Comparison of ENCODE assay signal across 1 cellular context in the genomic region with DNA sequence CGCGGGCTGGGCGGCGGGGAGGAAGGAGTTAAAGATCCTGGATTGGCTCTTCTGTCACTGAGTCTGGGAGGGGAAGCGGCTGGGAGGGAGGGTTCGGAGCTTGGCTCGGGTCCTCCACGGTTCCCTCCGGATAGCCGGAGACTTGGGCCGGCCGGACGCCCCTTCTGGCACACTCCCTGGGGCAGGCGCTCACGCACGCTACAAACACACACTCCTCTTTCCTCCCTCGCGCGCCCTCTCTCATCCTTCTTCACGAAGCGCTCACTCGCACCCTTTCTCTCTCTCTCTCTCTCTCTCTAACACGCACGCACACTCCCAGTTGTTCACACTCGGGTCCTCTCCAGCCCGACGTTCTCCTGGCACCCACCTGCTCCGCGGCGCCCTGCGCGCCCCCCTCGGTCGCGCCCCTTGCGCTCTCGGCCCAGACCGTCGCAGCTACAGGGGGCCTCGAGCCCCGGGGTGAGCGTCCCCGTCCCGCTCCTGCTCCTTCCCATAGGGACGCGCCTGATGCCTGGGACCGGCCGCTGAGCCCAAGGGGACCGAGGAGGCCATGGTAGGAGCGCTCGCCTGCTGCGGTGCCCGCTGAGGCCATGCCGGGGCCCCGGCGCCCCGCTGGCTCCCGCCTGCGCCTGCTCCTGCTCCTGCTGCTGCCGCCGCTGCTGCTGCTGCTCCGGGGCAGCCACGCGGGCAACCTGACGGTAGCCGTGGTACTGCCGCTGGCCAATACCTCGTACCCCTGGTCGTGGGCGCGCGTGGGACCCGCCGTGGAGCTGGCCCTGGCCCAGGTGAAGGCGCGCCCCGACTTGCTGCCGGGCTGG.
TF ChIP-seq lines count a peak whose summit lies in the region.

A gene (plus strand): TSS at position 170 of the 818 bp plus-strand sequence. CDS start 421 bp downstream, at position 591.

TF ChIP-seq in HEK293, 187 proteins besides CTCF, POLR2A, EP300 and RAD21 (continued from another document and continues in another):
- TF ChIP-seq ZNF654 (tag by site-specific recombination; IDR thresholded peaks at IDR 0.05; ENCODE audit: low read depth), result no peak
- TF ChIP-seq ZNF138 (tag by site-specific recombination; IDR thresholded peaks at IDR 0.05; ENCODE audit: borderline replicate concordance), result no peak
- TF ChIP-seq, protein P1, sequence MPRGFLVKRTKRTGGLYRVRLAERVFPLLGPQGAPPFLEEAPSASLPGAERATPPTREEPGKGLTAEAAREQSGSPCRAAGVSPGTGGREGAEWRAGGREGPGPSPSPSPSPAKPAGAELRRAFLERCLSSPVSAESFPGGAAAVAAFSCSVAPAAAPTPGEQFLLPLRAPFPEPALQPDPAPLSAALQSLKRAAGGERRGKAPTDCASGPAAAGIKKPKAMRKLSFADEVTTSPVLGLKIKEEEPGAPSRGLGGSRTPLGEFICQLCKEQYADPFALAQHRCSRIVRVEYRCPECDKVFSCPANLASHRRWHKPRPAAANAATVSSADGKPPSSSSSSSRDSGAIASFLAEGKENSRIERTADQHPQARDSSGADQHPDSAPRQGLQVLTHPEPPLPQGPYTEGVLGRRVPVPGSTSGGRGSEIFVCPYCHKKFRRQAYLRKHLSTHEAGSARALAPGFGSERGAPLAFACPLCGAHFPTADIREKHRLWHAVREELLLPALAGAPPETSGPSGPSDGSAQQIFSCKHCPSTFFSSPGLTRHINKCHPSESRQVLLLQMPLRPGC (tag by site-specific recombination; IDR thresholded peaks at IDR 0.05), result no peak
- no peak for TF ChIP-seq ZNF521 (tag by site-specific recombination; IDR thresholded peaks at IDR 0.05)
- no peak for TF ChIP-seq ZBTB21 (tag by site-specific recombination; IDR thresholded peaks at IDR 0.05)
- TF ChIP-seq, protein P2, sequence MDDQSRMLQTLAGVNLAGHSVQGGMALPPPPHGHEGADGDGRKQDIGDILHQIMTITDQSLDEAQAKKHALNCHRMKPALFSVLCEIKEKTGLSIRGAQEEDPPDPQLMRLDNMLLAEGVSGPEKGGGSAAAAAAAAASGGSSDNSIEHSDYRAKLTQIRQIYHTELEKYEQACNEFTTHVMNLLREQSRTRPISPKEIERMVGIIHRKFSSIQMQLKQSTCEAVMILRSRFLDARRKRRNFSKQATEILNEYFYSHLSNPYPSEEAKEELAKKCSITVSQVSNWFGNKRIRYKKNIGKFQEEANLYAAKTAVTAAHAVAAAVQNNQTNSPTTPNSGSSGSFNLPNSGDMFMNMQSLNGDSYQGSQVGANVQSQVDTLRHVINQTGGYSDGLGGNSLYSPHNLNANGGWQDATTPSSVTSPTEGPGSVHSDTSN (CRISPR knock-in tag; IDR thresholded peaks at IDR 0.05), result no peak
- TF ChIP-seq RBAK (tag by site-specific recombination; IDR thresholded peaks at IDR 0.05), result no peak
- 0 out of 2 replicates have a peak, but pooled peaks have one; percentile 15 for TF ChIP-seq ZNF585B (tag by site-specific recombination; IDR thresholded peaks at IDR 0.05)
- TF ChIP-seq ZFP69B (tag by site-specific recombination; IDR thresholded peaks at IDR 0.05), result no peak
- TF ChIP-seq, protein P3, sequence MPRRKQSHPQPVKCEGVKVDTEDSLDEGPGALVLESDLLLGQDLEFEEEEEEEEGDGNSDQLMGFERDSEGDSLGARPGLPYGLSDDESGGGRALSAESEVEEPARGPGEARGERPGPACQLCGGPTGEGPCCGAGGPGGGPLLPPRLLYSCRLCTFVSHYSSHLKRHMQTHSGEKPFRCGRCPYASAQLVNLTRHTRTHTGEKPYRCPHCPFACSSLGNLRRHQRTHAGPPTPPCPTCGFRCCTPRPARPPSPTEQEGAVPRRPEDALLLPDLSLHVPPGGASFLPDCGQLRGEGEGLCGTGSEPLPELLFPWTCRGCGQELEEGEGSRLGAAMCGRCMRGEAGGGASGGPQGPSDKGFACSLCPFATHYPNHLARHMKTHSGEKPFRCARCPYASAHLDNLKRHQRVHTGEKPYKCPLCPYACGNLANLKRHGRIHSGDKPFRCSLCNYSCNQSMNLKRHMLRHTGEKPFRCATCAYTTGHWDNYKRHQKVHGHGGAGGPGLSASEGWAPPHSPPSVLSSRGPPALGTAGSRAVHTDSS (tag by site-specific recombination; IDR thresholded peaks at IDR 0.05), result no peak
- 0 out of 2 replicates have a peak, but pooled peaks have one; percentile 23 for TF ChIP-seq KLF9 (tag by site-specific recombination; IDR thresholded peaks at IDR 0.05; ENCODE audit: low read depth)
- TF ChIP-seq ZNF140 (tag by site-specific recombination; IDR thresholded peaks at IDR 0.05), result no peak
- peak; percentile 44; the same call in 1 of the 2 replicates for TF ChIP-seq ZXDB (tag by site-specific recombination; IDR thresholded peaks at IDR 0.05)
- TF ChIP-seq OSR2 (tag by site-specific recombination; IDR thresholded peaks at IDR 0.05), result peak; percentile 75
- no peak for TF ChIP-seq ZNF292 (tag by site-specific recombination; IDR thresholded peaks at IDR 0.05; ENCODE audit: borderline replicate concordance, low read depth)
- no peak for TF ChIP-seq ZNF626 (tag by site-specific recombination; IDR thresholded peaks at IDR 0.05)
- TF ChIP-seq ZNF623 (tag by site-specific recombination; IDR thresholded peaks at IDR 0.05), result no peak
- TF ChIP-seq GLI4 (tag by site-specific recombination; IDR thresholded peaks at IDR 0.05), result peak; percentile 59; the same call in 1 of the 2 replicates
- no peak for TF ChIP-seq ZBTB1 (tag by site-specific recombination; IDR thresholded peaks at IDR 0.05)
- TF ChIP-seq ZNF239 (tag by site-specific recombination; IDR thresholded peaks at IDR 0.05), result no peak
- no peak for TF ChIP-seq ZNF560 (tag by site-specific recombination; IDR thresholded peaks at IDR 0.05; ENCODE audit: borderline replicate concordance)
- peak; percentile 98 for TF ChIP-seq ZNF423 (tag by site-specific recombination; IDR thresholded peaks at IDR 0.05)
- peak; percentile 63; the same call in 1 of the 2 replicates for TF ChIP-seq ZBTB20 (tag by site-specific recombination; IDR thresholded peaks at IDR 0.05)
- TF ChIP-seq ZNF366 (tag by site-specific recombination; conservative IDR thresholded peaks at IDR 0.05), result peak; percentile 91
- TF ChIP-seq, protein P4, sequence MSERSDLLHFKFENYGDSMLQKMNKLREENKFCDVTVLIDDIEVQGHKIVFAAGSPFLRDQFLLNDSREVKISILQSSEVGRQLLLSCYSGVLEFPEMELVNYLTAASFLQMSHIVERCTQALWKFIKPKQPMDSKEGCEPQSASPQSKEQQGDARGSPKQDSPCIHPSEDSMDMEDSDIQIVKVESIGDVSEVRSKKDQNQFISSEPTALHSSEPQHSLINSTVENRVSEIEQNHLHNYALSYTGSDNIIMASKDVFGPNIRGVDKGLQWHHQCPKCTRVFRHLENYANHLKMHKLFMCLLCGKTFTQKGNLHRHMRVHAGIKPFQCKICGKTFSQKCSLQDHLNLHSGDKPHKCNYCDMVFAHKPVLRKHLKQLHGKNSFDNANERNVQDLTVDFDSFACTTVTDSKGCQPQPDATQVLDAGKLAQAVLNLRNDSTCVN (tag by site-specific recombination; optimal IDR thresholded peaks at IDR 0.05), result peak; percentile 98
- no peak for TF ChIP-seq ZNF664 (tag by site-specific recombination; IDR thresholded peaks at IDR 0.05)
- TF ChIP-seq ZNF677 (tag by site-specific recombination; IDR thresholded peaks at IDR 0.05), result no peak
- peak; percentile 79 for TF ChIP-seq PRDM1 (tag by site-specific recombination; IDR thresholded peaks at IDR 0.05)
- no peak for TF ChIP-seq ZNF558 (tag by site-specific recombination; IDR thresholded peaks at IDR 0.05)
- TF ChIP-seq ZBTB17 (tag by site-specific recombination; IDR thresholded peaks at IDR 0.05), result no peak; the same call in 1 of the 2 replicates
- TF ChIP-seq, protein P5, sequence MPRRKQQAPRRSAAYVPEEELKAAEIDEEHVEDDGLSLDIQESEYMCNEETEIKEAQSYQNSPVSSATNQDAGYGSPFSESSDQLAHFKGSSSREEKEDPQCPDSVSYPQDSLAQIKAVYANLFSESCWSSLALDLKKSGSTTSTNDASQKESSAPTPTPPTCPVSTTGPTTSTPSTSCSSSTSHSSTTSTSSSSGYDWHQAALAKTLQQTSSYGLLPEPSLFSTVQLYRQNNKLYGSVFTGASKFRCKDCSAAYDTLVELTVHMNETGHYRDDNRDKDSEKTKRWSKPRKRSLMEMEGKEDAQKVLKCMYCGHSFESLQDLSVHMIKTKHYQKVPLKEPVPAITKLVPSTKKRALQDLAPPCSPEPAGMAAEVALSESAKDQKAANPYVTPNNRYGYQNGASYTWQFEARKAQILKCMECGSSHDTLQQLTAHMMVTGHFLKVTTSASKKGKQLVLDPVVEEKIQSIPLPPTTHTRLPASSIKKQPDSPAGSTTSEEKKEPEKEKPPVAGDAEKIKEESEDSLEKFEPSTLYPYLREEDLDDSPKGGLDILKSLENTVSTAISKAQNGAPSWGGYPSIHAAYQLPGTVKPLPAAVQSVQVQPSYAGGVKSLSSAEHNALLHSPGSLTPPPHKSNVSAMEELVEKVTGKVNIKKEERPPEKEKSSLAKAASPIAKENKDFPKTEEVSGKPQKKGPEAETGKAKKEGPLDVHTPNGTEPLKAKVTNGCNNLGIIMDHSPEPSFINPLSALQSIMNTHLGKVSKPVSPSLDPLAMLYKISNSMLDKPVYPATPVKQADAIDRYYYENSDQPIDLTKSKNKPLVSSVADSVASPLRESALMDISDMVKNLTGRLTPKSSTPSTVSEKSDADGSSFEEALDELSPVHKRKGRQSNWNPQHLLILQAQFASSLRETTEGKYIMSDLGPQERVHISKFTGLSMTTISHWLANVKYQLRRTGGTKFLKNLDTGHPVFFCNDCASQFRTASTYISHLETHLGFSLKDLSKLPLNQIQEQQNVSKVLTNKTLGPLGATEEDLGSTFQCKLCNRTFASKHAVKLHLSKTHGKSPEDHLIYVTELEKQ (tag by site-specific recombination; IDR thresholded peaks at IDR 0.05; ENCODE audit: borderline replicate concordance), result no peak
- TF ChIP-seq, protein P6, sequence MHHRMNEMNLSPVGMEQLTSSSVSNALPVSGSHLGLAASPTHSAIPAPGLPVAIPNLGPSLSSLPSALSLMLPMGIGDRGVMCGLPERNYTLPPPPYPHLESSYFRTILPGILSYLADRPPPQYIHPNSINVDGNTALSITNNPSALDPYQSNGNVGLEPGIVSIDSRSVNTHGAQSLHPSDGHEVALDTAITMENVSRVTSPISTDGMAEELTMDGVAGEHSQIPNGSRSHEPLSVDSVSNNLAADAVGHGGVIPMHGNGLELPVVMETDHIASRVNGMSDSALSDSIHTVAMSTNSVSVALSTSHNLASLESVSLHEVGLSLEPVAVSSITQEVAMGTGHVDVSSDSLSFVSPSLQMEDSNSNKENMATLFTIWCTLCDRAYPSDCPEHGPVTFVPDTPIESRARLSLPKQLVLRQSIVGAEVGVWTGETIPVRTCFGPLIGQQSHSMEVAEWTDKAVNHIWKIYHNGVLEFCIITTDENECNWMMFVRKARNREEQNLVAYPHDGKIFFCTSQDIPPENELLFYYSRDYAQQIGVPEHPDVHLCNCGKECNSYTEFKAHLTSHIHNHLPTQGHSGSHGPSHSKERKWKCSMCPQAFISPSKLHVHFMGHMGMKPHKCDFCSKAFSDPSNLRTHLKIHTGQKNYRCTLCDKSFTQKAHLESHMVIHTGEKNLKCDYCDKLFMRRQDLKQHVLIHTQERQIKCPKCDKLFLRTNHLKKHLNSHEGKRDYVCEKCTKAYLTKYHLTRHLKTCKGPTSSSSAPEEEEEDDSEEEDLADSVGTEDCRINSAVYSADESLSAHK (tag by site-specific recombination; IDR thresholded peaks at IDR 0.05), result no peak
- no peak for TF ChIP-seq ZNF114 (tag by site-specific recombination; IDR thresholded peaks at IDR 0.05)
- peak; percentile 88 for TF ChIP-seq KLF16 (tag by site-specific recombination; IDR thresholded peaks at IDR 0.05)
- TF ChIP-seq TCF7L2 (IDR thresholded peaks at IDR 0.05; ENCODE audit: borderline replicate concordance, low read depth, low read length), result no peak
- TF ChIP-seq, protein P7, sequence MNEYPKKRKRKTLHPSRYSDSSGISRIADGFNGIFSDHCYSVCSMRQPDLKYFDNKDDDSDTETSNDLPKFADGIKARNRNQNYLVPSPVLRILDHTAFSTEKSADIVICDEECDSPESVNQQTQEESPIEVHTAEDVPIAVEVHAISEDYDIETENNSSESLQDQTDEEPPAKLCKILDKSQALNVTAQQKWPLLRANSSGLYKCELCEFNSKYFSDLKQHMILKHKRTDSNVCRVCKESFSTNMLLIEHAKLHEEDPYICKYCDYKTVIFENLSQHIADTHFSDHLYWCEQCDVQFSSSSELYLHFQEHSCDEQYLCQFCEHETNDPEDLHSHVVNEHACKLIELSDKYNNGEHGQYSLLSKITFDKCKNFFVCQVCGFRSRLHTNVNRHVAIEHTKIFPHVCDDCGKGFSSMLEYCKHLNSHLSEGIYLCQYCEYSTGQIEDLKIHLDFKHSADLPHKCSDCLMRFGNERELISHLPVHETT (tag by site-specific recombination; IDR thresholded peaks at IDR 0.05), result no peak
- TF ChIP-seq ZNF341 (tag by site-specific recombination; IDR thresholded peaks at IDR 0.05; ENCODE audit: low read depth), result peak; percentile 89
- no peak for TF ChIP-seq ZNF391 (tag by site-specific recombination; IDR thresholded peaks at IDR 0.05; ENCODE audit: borderline replicate concordance, low read depth)
- TF ChIP-seq ZNF768 (tag by site-specific recombination; IDR thresholded peaks at IDR 0.05), result no peak
- no peak for TF ChIP-seq ZFP37 (tag by site-specific recombination; IDR thresholded peaks at IDR 0.05)
- TF ChIP-seq, protein P8, sequence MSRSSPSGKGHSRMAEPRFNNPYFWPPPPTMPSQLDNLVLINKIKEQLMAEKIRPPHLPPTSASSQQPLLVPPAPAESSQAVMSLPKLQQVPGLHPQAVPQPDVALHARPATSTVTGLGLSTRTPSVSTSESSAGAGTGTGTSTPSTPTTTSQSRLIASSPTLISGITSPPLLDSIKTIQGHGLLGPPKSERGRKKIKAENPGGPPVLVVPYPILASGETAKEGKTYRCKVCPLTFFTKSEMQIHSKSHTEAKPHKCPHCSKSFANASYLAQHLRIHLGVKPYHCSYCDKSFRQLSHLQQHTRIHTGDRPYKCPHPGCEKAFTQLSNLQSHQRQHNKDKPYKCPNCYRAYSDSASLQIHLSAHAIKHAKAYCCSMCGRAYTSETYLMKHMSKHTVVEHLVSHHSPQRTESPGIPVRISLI (tag by site-specific recombination; IDR thresholded peaks at IDR 0.05), result no peak
- no peak for TF ChIP-seq ZNF747 (tag by site-specific recombination; IDR thresholded peaks at IDR 0.05)
- TF ChIP-seq YY2 (tag by site-specific recombination; IDR thresholded peaks at IDR 0.05), result no peak
- TF ChIP-seq ZNF549 (tag by site-specific recombination; IDR thresholded peaks at IDR 0.05), result no peak
- no peak for TF ChIP-seq ZNF473 (tag by site-specific recombination; IDR thresholded peaks at IDR 0.05)
- peak; percentile 94 for TF ChIP-seq ZBTB8A (tag by site-specific recombination; IDR thresholded peaks at IDR 0.05)
